Comparison of ENCODE assay signal across 8 cellular contexts in the genomic region with DNA sequence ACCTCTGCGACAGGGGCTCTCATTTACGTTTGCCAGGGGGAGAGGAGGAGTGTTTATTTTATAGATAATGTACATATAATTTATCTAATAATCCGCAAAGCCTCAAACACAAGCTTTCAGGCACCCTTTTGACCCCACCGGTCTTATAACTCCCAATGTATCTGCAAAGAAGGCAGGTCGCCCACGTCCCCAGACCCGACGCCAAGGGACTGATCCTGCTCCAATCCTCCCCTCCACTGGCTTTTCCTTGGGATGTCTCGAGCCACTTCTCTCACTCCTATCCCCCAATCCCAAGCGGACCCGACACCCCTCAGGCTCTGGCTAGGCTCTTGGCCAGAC. TPM values are rescaled to one million over a fixed set of nuclear protein-coding genes. Genes with fewer than 3 reads are reported as not detected.
DNase-seq lines count a peak whose midpoint lies in the region; ATAC-seq and TF ChIP-seq lines count a peak whose summit lies in the region.

No MANE protein-coding gene starts in this region.

- no peaks in the 10 kb centered on the region for H3K9me2 ChIP-seq in hepatocyte (replicated peaks; ENCODE audit: insufficient read depth)

- DNase-seq in AG10803 (ENCODE audit: low read depth), result no peak
- DNase-seq in WTC11 (ENCODE audit: low spot score), result no peak
- no peak for DNase-seq in hepatocyte (ENCODE audit: low spot score)
- DNase-seq in stimulated activated naive B cell treated with anti-CD40 and anti-IgM and Interleukin-4, amounts not matched to agents 10 μg/mL and 1 μg/mL and 100 μg/mL, for 72 hours, result no peak
- no peak for DNase-seq in NCI-H1436 treated with DMSO at 0.1 percent for 48 hours (lab: John Stamatoyannopoulos, UW)

- WGBS in hepatocyte (ENCODE audit: low lambda C conversion rate, missing lambda C conversion rate), result 3% methylated on average over 11 of the region's 11 CpGs

- H3K9me3 ChIP-seq in HEK293 (ENCODE audit: control insufficient read depth, insufficient read depth, low read depth, low read length), result no peaks in the 10 kb centered on the region
- no peaks in the 10 kb centered on the region for H3K9me3 ChIP-seq in hepatocyte (ENCODE audit: low read depth)

- peaks cover 3% of the 10 kb centered on the region; the same call in 1 of the 2 replicates for H3K4me1 ChIP-seq in HEK293 (ENCODE audit: control insufficient read depth, insufficient read depth, low read length)
- peaks cover 18% of the 10 kb centered on the region for H3K4me1 ChIP-seq in hepatocyte (ENCODE audit: insufficient read depth)

- H3K27ac ChIP-seq in HEK293 (ENCODE audit: extremely low read depth, low read depth, low read length) (peak overlapping the region; percentile 69), hepatocyte (peak overlapping the region; percentile 98)

- H3K4me2 ChIP-seq in hepatocyte, result peak overlapping the region; percentile 81

- TF ChIP-seq CTCF in AG10803 (conservative IDR thresholded peaks at IDR 0.05; ENCODE audit: low read length) (no peak), HEK293 (tag by site-specific recombination; IDR thresholded peaks at IDR 0.05) (no peak), WTC11 (IDR thresholded peaks at IDR 0.05) (no peak), hepatocyte (IDR thresholded peaks at IDR 0.05; ENCODE audit: poor library complexity) (no peak)

- H3K27me3 Mint-ChIP-seq in WTC11 (ENCODE audit: low read depth), result no peaks in the 10 kb centered on the region
- no peaks in the 10 kb centered on the region for H3K27me3 Mint-ChIP-seq in stimulated activated naive B cell treated with anti-CD40 and anti-IgM and Interleukin-4, amounts not matched to agents 10 μg/mL and 1 μg/mL and 100 μg/mL, for 72 hours

- CTCF ChIA-PET in HEK293 (lab: Yijun Ruan, JAX), result interaction anchor here (0.8 to 1.6 kb wide), 2 partner anchors 9 to 48 kb away, joined by 3 to 4 read pairs; no protein-coding TSS in a partner anchor
- CTCF ChIA-PET in WTC11 (lab: Charles Lee), result interaction anchor here (0.8 to 1.3 kb wide), 4 partner anchors 10 to 151 kb away, joined by 3 to 4 read pairs (median 4); a partner anchor contains a TSS

- H3K79me2 ChIP-seq in hepatocyte, result peaks cover 52% of the 10 kb centered on the region

- POLR2A ChIA-PET in HEK293 (lab: Yijun Ruan, JAX), result interaction anchor here (1.3 to 1.8 kb wide), 3 partner anchors 13 to 23 kb away, joined by 6 to 7 read pairs (median 7); no protein-coding TSS in a partner anchor
- POLR2A ChIA-PET in WTC11 (lab: Charles Lee), result interaction anchor here (0.7 kb wide), 1 partner anchor 9 kb away, joined by 5 read pairs; no protein-coding TSS in a partner anchor

- no peaks in the 10 kb centered on the region for H3K9me3 Mint-ChIP-seq in WTC11
- no peaks in the 10 kb centered on the region for H3K9me3 Mint-ChIP-seq in stimulated activated naive B cell treated with anti-CD40 and anti-IgM and Interleukin-4, amounts not matched to agents 10 μg/mL and 1 μg/mL and 100 μg/mL, for 72 hours

- peak overlapping the region; percentile 96 for H3K4me3 ChIP-seq in AG10803 (ENCODE audit: low read length)
- peak overlapping the region; percentile 100 for H3K4me3 ChIP-seq in HEK293 (ENCODE audit: low read depth, low read length)
- peak overlapping the region; percentile 92 for H3K4me3 ChIP-seq in hepatocyte

- H4K20me1 ChIP-seq in hepatocyte (ENCODE audit: insufficient read depth, poor library complexity, severe bottlenecking), result no peaks in the 10 kb centered on the region

- H3K36me3 ChIP-seq in HEK293 (ENCODE audit: control insufficient read depth in 2 of 2, insufficient read depth in 1 of 2, low read length in 2 of 2) (peaks cover 6 to 28% of the 10 kb centered on the region in 2 experiments), hepatocyte (replicated peaks; ENCODE audit: insufficient read depth, low read depth) (no peaks in the 10 kb centered on the region)

- H3K4me1 Mint-ChIP-seq in WTC11, result peaks cover 15% of the 10 kb centered on the region
- H3K4me1 Mint-ChIP-seq in stimulated activated naive B cell treated with anti-CD40 and anti-IgM and Interleukin-4, amounts not matched to agents 10 μg/mL and 1 μg/mL and 100 μg/mL, for 72 hours, result peaks cover 8 to 21% of the 10 kb centered on the region in 2 donors

- peak overlapping the region; percentile 54 for H2AFZ ChIP-seq in hepatocyte

- peak overlapping the region; percentile 98 for H3K4me3 Mint-ChIP-seq in WTC11
- peak overlapping the region; percentile 97 to 98 for H3K4me3 Mint-ChIP-seq in stimulated activated naive B cell treated with anti-CD40 and anti-IgM and Interleukin-4, amounts not matched to agents 10 μg/mL and 1 μg/mL and 100 μg/mL, for 72 hours

- H3K36me3 Mint-ChIP-seq in WTC11, result peaks cover 18% of the 10 kb centered on the region
- peaks cover 14 to 18% of the 10 kb centered on the region in 2 donors for H3K36me3 Mint-ChIP-seq in stimulated activated naive B cell treated with anti-CD40 and anti-IgM and Interleukin-4, amounts not matched to agents 10 μg/mL and 1 μg/mL and 100 μg/mL, for 72 hours

- ATAC-seq in WTC11, result no peak
- ATAC-seq in stimulated activated naive B cell treated with anti-CD40 and anti-IgM and Interleukin-4, amounts not matched to agents 10 μg/mL and 1 μg/mL and 100 μg/mL, for 72 hours (replicated peaks), result peak; percentile 3
- no peak for ATAC-seq in HG03039 (IDR thresholded peaks at IDR 0.05; ENCODE audit: unreplicated experiment)
- ATAC-seq in HG03378 (IDR thresholded peaks at IDR 0.05; ENCODE audit: unreplicated experiment), result no peak

- H3K27me3 ChIP-seq in hepatocyte, result no peaks in the 10 kb centered on the region

- H3K27ac Mint-ChIP-seq in WTC11, result peak overlapping the region; percentile 95
- peak overlapping the region; percentile 99 for H3K27ac Mint-ChIP-seq in stimulated activated naive B cell treated with anti-CD40 and anti-IgM and Interleukin-4, amounts not matched to agents 10 μg/mL and 1 μg/mL and 100 μg/mL, for 72 hours

TF ChIP-seq in HEK293, 187 proteins besides CTCF, POLR2A, EP300 and RAD21 (continues in another document):
- no peak for TF ChIP-seq ZNF37A (tag by site-specific recombination; IDR thresholded peaks at IDR 0.05)
- TF ChIP-seq ZNF140 (tag by site-specific recombination; IDR thresholded peaks at IDR 0.05), result no peak
- TF ChIP-seq ZNF335 (tag by site-specific recombination; conservative IDR thresholded peaks at IDR 0.05), result peak; percentile 29; the same call in 1 of the 2 replicates
- TF ChIP-seq, protein P1, sequence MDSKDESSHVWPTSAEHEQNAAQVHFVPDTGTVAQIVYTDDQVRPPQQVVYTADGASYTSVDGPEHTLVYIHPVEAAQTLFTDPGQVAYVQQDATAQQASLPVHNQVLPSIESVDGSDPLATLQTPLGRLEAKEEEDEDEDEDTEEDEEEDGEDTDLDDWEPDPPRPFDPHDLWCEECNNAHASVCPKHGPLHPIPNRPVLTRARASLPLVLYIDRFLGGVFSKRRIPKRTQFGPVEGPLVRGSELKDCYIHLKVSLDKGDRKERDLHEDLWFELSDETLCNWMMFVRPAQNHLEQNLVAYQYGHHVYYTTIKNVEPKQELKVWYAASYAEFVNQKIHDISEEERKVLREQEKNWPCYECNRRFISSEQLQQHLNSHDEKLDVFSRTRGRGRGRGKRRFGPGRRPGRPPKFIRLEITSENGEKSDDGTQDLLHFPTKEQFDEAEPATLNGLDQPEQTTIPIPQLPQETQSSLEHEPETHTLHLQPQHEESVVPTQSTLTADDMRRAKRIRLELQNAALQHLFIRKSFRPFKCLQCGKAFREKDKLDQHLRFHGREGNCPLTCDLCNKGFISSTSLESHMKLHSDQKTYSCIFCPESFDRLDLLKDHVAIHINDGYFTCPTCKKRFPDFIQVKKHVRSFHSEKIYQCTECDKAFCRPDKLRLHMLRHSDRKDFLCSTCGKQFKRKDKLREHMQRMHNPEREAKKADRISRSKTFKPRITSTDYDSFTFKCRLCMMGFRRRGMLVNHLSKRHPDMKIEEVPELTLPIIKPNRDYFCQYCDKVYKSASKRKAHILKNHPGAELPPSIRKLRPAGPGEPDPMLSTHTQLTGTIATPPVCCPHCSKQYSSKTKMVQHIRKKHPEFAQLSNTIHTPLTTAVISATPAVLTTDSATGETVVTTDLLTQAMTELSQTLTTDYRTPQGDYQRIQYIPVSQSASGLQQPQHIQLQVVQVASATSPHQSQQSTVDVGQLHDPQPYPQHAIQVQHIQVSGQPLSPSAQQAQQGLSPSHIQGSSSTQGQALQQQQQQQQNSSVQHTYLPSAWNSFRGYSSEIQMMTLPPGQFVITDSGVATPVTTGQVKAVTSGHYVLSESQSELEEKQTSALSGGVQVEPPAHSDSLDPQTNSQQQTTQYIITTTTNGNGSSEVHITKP (tag by site-specific recombination; IDR thresholded peaks at IDR 0.05), result 0 out of 2 replicates have a peak, but pooled peaks have one; percentile 6

TF ChIP-seq in WTC11, 78 proteins besides CTCF, POLR2A, EP300 and RAD21 (continues in another document):
- TF ChIP-seq, protein P2, sequence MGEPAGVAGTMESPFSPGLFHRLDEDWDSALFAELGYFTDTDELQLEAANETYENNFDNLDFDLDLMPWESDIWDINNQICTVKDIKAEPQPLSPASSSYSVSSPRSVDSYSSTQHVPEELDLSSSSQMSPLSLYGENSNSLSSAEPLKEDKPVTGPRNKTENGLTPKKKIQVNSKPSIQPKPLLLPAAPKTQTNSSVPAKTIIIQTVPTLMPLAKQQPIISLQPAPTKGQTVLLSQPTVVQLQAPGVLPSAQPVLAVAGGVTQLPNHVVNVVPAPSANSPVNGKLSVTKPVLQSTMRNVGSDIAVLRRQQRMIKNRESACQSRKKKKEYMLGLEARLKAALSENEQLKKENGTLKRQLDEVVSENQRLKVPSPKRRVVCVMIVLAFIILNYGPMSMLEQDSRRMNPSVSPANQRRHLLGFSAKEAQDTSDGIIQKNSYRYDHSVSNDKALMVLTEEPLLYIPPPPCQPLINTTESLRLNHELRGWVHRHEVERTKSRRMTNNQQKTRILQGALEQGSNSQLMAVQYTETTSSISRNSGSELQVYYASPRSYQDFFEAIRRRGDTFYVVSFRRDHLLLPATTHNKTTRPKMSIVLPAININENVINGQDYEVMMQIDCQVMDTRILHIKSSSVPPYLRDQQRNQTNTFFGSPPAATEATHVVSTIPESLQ (CRISPR knock-in tag; IDR thresholded peaks at IDR 0.05), result no peak
- TF ChIP-seq, protein P3, sequence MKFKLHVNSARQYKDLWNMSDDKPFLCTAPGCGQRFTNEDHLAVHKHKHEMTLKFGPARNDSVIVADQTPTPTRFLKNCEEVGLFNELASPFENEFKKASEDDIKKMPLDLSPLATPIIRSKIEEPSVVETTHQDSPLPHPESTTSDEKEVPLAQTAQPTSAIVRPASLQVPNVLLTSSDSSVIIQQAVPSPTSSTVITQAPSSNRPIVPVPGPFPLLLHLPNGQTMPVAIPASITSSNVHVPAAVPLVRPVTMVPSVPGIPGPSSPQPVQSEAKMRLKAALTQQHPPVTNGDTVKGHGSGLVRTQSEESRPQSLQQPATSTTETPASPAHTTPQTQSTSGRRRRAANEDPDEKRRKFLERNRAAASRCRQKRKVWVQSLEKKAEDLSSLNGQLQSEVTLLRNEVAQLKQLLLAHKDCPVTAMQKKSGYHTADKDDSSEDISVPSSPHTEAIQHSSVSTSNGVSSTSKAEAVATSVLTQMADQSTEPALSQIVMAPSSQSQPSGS (CRISPR knock-in tag; IDR thresholded peaks at IDR 0.05; ENCODE audit: borderline replicate concordance, low read depth), result no peak

RNA-seq across cellular contexts. Expression of a gene that starts 0.5 kb away (rescaled TPM):
- total RNA-seq in WTC11 (2021) (16.4 to 19.1 TPM (median 17.4 TPM) in 3 replicates), hepatocyte (20.4 and 23.0 TPM in 2 replicates)
- 28.2 and 34.5 TPM in 2 replicates for polyA plus RNA-seq in hepatocyte

Comparison
In these comparisons a context has a peak if more than half of its experiments do, and no peak if none do; other contexts are left out.
1. ATAC-seq: peak in stimulated activated naive B cell treated with anti-CD40 and anti-IgM and Interleukin-4, amounts not matched to agents 10 μg/mL and 1 μg/mL and 100 μg/mL, for 72 hours (2 of 2); none in WTC11 (single experiment), HG03039 (single experiment) and HG03378 (single experiment).
2. Peak in every context shown above with its lines, with median percentiles within 50 percentile points of each other: H3K4me3 ChIP-seq.